Comparison of ENCODE assay signal across 8 cellular contexts in genomic region chr10:74738985-74739567, GRCh38.
A peak's percentile ranks its signal among the peaks of the same experiment; 100 is the strongest.
DNase-seq lines count a peak whose midpoint lies in the region; TF ChIP-seq lines count a peak whose summit lies in the region.

No MANE protein-coding gene starts in this region.

- no peak overlapping the region for H3K4me3 Mint-ChIP-seq in HFFc6

- H3K27ac Mint-ChIP-seq in HFFc6 = no peak overlapping the region

- peak overlapping the region; percentile 20 for H3K4me2 ChIP-seq in osteoblast (ENCODE audit: insufficient read depth, low read length)

- 46 to 59% methylated on average over 10 of the region's 10 CpGs for WGBS in sigmoid colon, 2 donors

- no peak overlapping the region for H3K27ac ChIP-seq in osteoblast (ENCODE audit: low read depth, low read length)
- no peak overlapping the region for H3K27ac ChIP-seq in sigmoid colon

- no peaks in the 10 kb centered on the region for H4K20me1 ChIP-seq in osteoblast (ENCODE audit: insufficient read depth, low read length)

- H3K4me3 ChIP-seq in osteoblast (ENCODE audit: insufficient read depth, low read length) (no peak overlapping the region), sigmoid colon (no peak overlapping the region)

- peak overlapping the region; percentile 71 for H2AFZ ChIP-seq in osteoblast (ENCODE audit: low read length)

- intact Hi-C loops in sigmoid colon (cut with DNase I) = no loop called here

- no peaks in the 10 kb centered on the region for H3K36me3 Mint-ChIP-seq in HFFc6 (ENCODE audit: low read depth)

- TF ChIP-seq EP300 in sigmoid colon (IDR thresholded peaks at IDR 0.05) = no peak

- TF ChIP-seq POLR2A in sigmoid colon (IDR thresholded peaks at IDR 0.05) = no peak

- no peaks in the 10 kb centered on the region for H3K79me2 ChIP-seq in osteoblast (ENCODE audit: insufficient read depth, low read length)

- TF ChIP-seq CTCF in HFFc6 (IDR thresholded peaks at IDR 0.05) (peak; percentile 42; the same call in 1 of the 2 replicates), osteoblast (IDR thresholded peaks at IDR 0.05; ENCODE audit: extremely low read depth, low read depth, low read length) (peak; percentile 50), sigmoid colon (IDR thresholded peaks at IDR 0.05) (peak in 1 of 4 experiments; percentile 28)

- H3K27me3 Mint-ChIP-seq in HFFc6 (ENCODE audit: insufficient read depth) = no peaks in the 10 kb centered on the region

- H3K9me3 ChIP-seq in osteoblast (ENCODE audit: low read depth, low read length) (no peaks in the 10 kb centered on the region), sigmoid colon (no peaks in the 10 kb centered on the region)

- DNase-seq in activated CD4-positive, alpha-beta T cell treated with anti-CD3 and anti-CD28 coated beads for 48 hours = peak; percentile 12
- no peak for DNase-seq in activated CD4-positive, alpha-beta T cell treated with anti-CD3 and anti-CD28 coated beads for 1 hour
- DNase-seq in HFFc6 = no peak
- peak; percentile 60 for DNase-seq in NAMALWA (ENCODE audit: low spot score)
- peak; percentile 5 for DNase-seq in cerebellar cortex (ENCODE audit: low spot score)
- peak; percentile 78 for DNase-seq in osteoblast (ENCODE audit: insufficient read length, low spot score, missing footprints)
- no peak for DNase-seq in NCI-H748 (lab: John Stamatoyannopoulos, UW; ENCODE audit: unreplicated experiment)
- DNase-seq in sigmoid colon = no peak

- H3K27me3 ChIP-seq in osteoblast (ENCODE audit: insufficient read depth, low read length) = no peaks in the 10 kb centered on the region
- H3K27me3 ChIP-seq in sigmoid colon = no peaks in the 10 kb centered on the region

- H3K36me3 ChIP-seq in osteoblast (ENCODE audit: insufficient read depth, low read length) (no peaks in the 10 kb centered on the region), sigmoid colon (no peaks in the 10 kb centered on the region)

- H3K9me3 Mint-ChIP-seq in HFFc6 = no peaks in the 10 kb centered on the region

- H3K4me1 ChIP-seq in osteoblast (ENCODE audit: insufficient read depth, low read length) = no peaks in the 10 kb centered on the region
- no peaks in the 10 kb centered on the region for H3K4me1 ChIP-seq in sigmoid colon

- H3K4me1 Mint-ChIP-seq in HFFc6 (ENCODE audit: low read depth) = no peaks in the 10 kb centered on the region

Comparison
In these comparisons a context has a peak if more than half of its experiments do, and no peak if none do; other contexts are left out.
1. DNase-seq: peak in activated CD4-positive, alpha-beta T cell treated with anti-CD3 and anti-CD28 coated beads for 48 hours (single experiment), NAMALWA (single experiment), cerebellar cortex (single experiment) and osteoblast (single experiment); none in activated CD4-positive, alpha-beta T cell treated with anti-CD3 and anti-CD28 coated beads for 1 hour (single experiment), HFFc6 (single experiment), NCI-H748 (single experiment) and sigmoid colon (single experiment).